7 cellular contexts compared by ENCODE assay signal in genomic region chr2:84515788-84516187, GRCh38. TPM values are rescaled to one million over a fixed set of nuclear protein-coding genes. Genes with fewer than 3 reads are reported as not detected.
DNase-seq lines count a peak whose midpoint lies in the region; ATAC-seq, FAIRE-seq and TF ChIP-seq lines count a peak whose summit lies in the region.

No MANE protein-coding gene starts in this region.

- H3K9me3 Mint-ChIP-seq in astrocyte (ENCODE audit: unreplicated experiment): peaks cover 9% of the 10 kb centered on the region
- H3K9me3 Mint-ChIP-seq in stimulated activated memory B cell treated with anti-CD40 and anti-IgM and Interleukin-4, amounts not matched to agents 10 μg/mL and 1 μg/mL and 100 μg/mL, for 72 hours: peaks cover 2% of the 10 kb centered on the region

- peaks cover 4% of the 10 kb centered on the region; the same call in 1 of the 2 replicates for H3K4me1 ChIP-seq in HUES6 (ENCODE audit: control insufficient read depth, insufficient read depth, low read length)
- peaks cover 4% of the 10 kb centered on the region for H3K4me1 ChIP-seq in astrocyte (ENCODE audit: insufficient read depth, low read length)

- H3K27me3 Mint-ChIP-seq in astrocyte (ENCODE audit: low read depth, unreplicated experiment): peaks cover 3% of the 10 kb centered on the region
- H3K27me3 Mint-ChIP-seq in stimulated activated memory B cell treated with anti-CD40 and anti-IgM and Interleukin-4, amounts not matched to agents 10 μg/mL and 1 μg/mL and 100 μg/mL, for 72 hours: peaks cover 46% of the 10 kb centered on the region

- DNase-seq in astrocyte (ENCODE audit: low read depth): no peak
- peak in 1 of 2 donors; percentile 11 for DNase-seq in left colon
- no peak for DNase-seq in NCI-H1048 (lab: John Stamatoyannopoulos, UW)

- peak overlapping the region; percentile 82 for H2AFZ ChIP-seq in astrocyte (ENCODE audit: low read depth, low read length)

- H3K9me3 ChIP-seq in HUES6 (ENCODE audit: control insufficient read depth, insufficient read depth, low read depth, low read length): peaks cover 19% of the 10 kb centered on the region
- H3K9me3 ChIP-seq in astrocyte (ENCODE audit: insufficient read depth, low read depth, low read length): no peaks in the 10 kb centered on the region

- intact Hi-C loops in left colon (cut with DNase I, micrococcal nuclease): no loop called here

- H3K9ac ChIP-seq in HUES6 (ENCODE audit: low read length): no peak overlapping the region
- H3K9ac ChIP-seq in astrocyte (ENCODE audit: low read length): peak overlapping the region; percentile 82

- H3K27ac Mint-ChIP-seq in astrocyte (ENCODE audit: unreplicated experiment): peak overlapping the region; percentile 83
- peak overlapping the region; percentile 34 for H3K27ac Mint-ChIP-seq in stimulated activated memory B cell treated with anti-CD40 and anti-IgM and Interleukin-4, amounts not matched to agents 10 μg/mL and 1 μg/mL and 100 μg/mL, for 72 hours

- H3K36me3 ChIP-seq in HUES6 (ENCODE audit: control insufficient read depth, insufficient read depth, low read length) (no peaks in the 10 kb centered on the region), astrocyte (ENCODE audit: insufficient read depth, low read length) (no peaks in the 10 kb centered on the region)

- no peaks in the 10 kb centered on the region for H3K36me3 Mint-ChIP-seq in astrocyte (ENCODE audit: low read depth, unreplicated experiment)
- H3K36me3 Mint-ChIP-seq in stimulated activated memory B cell treated with anti-CD40 and anti-IgM and Interleukin-4, amounts not matched to agents 10 μg/mL and 1 μg/mL and 100 μg/mL, for 72 hours: no peaks in the 10 kb centered on the region

- no peak for FAIRE-seq in astrocyte (lab: Jason Lieb, UNC)

- H3K4me2 ChIP-seq in astrocyte (ENCODE audit: low read length): peak overlapping the region; percentile 98

- no peak overlapping the region for H3K27ac ChIP-seq in HUES6 (ENCODE audit: low read depth, low read length)
- H3K27ac ChIP-seq in astrocyte (ENCODE audit: low read depth, low read length): no peak overlapping the region

- no peaks in the 10 kb centered on the region for H4K20me1 ChIP-seq in astrocyte (ENCODE audit: insufficient read depth, low read length)

- peaks cover 4% of the 10 kb centered on the region; the same call in 1 of the 2 replicates for H3K27me3 ChIP-seq in HUES6 (ENCODE audit: control insufficient read depth, insufficient read depth, low read length)
- no peaks in the 10 kb centered on the region for H3K27me3 ChIP-seq in astrocyte (ENCODE audit: insufficient read depth, low read length)

- H3K4me1 Mint-ChIP-seq in astrocyte (ENCODE audit: low read depth, unreplicated experiment): peaks cover 2% of the 10 kb centered on the region
- H3K4me1 Mint-ChIP-seq in stimulated activated memory B cell treated with anti-CD40 and anti-IgM and Interleukin-4, amounts not matched to agents 10 μg/mL and 1 μg/mL and 100 μg/mL, for 72 hours: no peaks in the 10 kb centered on the region

- no peak for TF ChIP-seq CTCF in astrocyte (IDR thresholded peaks at IDR 0.05; ENCODE audit: insufficient read depth, low read depth, low read length)

- H3K79me2 ChIP-seq in astrocyte (ENCODE audit: insufficient read depth, low read length): no peaks in the 10 kb centered on the region

- ATAC-seq in left colon (peak; percentile 13), GM21723 (IDR thresholded peaks at IDR 0.05; ENCODE audit: unreplicated experiment) (no peak), HG03097 (IDR thresholded peaks at IDR 0.05; ENCODE audit: low FRiP score, unreplicated experiment) (no peak)
- no peak for ATAC-seq in stimulated activated memory B cell treated with anti-CD40 and anti-IgM and Interleukin-4, amounts not matched to agents 10 μg/mL and 1 μg/mL and 100 μg/mL, for 72 hours

- H3K4me3 Mint-ChIP-seq in astrocyte (ENCODE audit: unreplicated experiment): peak overlapping the region; percentile 85
- H3K4me3 Mint-ChIP-seq in stimulated activated memory B cell treated with anti-CD40 and anti-IgM and Interleukin-4, amounts not matched to agents 10 μg/mL and 1 μg/mL and 100 μg/mL, for 72 hours: peak overlapping the region; percentile 81

- H3K4me3 ChIP-seq in HUES6 (ENCODE audit: low read depth, low read length) (peak overlapping the region; percentile 53), astrocyte (ENCODE audit: insufficient read depth, low read depth, low read length) (peak overlapping the region; percentile 81)

RNA-seq across cellular contexts. Expression of gene DNAH6, which starts 0.5 kb away (rescaled TPM):
- total RNA-seq in astrocyte (0.20 and 0.24 TPM in 2 replicates), left colon (1 to 10 TPM in 1 of 2 donors, under 1 TPM in 1; 0.61 to 1.3 TPM)

RNA-seq across cellular contexts. Expression of gene SUCLG1, which starts 56.7 kb away (rescaled TPM):
- total RNA-seq in astrocyte: 50.6 and 54.8 TPM in 2 replicates
- total RNA-seq in left colon: 100 to 1,000 TPM; 201 to 234 TPM
